Comparison of ENCODE assay signal across 8 cellular contexts in the genomic region with DNA sequence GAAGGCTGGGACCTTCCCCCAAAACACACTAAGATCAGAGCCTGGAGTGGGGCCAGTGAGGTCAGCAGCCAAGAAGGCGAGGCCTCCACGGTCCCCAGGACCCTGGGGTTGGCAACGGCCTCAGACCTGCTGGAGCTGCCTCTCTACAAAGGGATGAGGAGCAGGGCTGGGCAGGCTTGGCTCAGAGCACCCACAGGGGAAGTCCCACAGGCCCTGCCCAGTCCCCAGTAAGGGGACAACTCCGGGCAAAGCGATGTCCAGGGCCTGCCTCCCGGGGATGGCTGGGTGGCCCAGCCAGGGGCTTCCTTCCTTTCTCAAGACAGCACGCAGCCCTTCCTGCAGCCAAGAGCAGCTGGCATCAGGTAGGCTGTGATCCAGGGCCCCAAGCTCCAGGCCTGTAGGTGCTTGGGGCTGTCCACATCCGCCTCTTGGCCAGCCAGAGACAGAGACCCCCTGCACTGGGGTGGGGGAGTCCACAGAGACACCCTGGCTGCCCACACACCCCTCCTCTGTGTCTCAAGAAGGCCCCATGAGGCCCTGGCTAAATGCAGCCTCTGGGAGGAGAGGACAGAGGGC. TPM values are rescaled to one million over a fixed set of nuclear protein-coding genes. Genes with fewer than 3 reads are reported as not detected.
DNase-seq lines count a peak whose midpoint lies in the region; ATAC-seq and TF ChIP-seq lines count a peak whose summit lies in the region.

No MANE protein-coding gene starts in this region.

- H3K27ac ChIP-seq in parathyroid adenoma: peak overlapping the region; percentile 39

- no peak overlapping the region for H3K4me2 ChIP-seq in parathyroid adenoma (ENCODE audit: low read length)

- intact Hi-C loops in activated B cell treated with CpG ODN at 0.5 μM for 24 hours (cut with micrococcal nuclease): no loop called here

- no peaks in the 10 kb centered on the region for H3K27me3 ChIP-seq in parathyroid adenoma (ENCODE audit: control insufficient read depth, insufficient read depth, low read length)

- POLR2A ChIA-PET in activated B cell treated with CpG ODN at 0.5 μM for 24 hours (lab: Charles Lee): no interaction called here

- H3K27ac Mint-ChIP-seq in activated B cell treated with CpG ODN at 0.5 μM for 24 hours (no peak overlapping the region), glutamatergic neuron (ENCODE audit: unreplicated experiment) (no peak overlapping the region)

- H3K4me3 ChIP-seq in parathyroid adenoma (ENCODE audit: low read depth, low read length): no peak overlapping the region

- H3K36me3 ChIP-seq in parathyroid adenoma (ENCODE audit: control insufficient read depth, insufficient read depth, low read length): no peaks in the 10 kb centered on the region

- no peaks in the 10 kb centered on the region for H3K27me3 Mint-ChIP-seq in activated B cell treated with CpG ODN at 0.5 μM for 24 hours
- peaks cover 4% of the 10 kb centered on the region for H3K27me3 Mint-ChIP-seq in glutamatergic neuron (ENCODE audit: unreplicated experiment)

- H3K4me1 ChIP-seq in parathyroid adenoma: peaks cover 12% of the 10 kb centered on the region

- H3K9me3 ChIP-seq in parathyroid adenoma (ENCODE audit: control insufficient read depth, low read length): no peaks in the 10 kb centered on the region

- H3K9ac ChIP-seq in parathyroid adenoma: no peak overlapping the region

- no peak overlapping the region for H2AFZ ChIP-seq in parathyroid adenoma

- CTCF ChIA-PET in activated B cell treated with CpG ODN at 0.5 μM for 24 hours (lab: Charles Lee): no interaction called here

- ATAC-seq in activated B cell treated with CpG ODN at 0.5 μM for 24 hours (ENCODE audit: low read depth): no peak
- ATAC-seq in HG03097 (IDR thresholded peaks at IDR 0.05; ENCODE audit: low FRiP score, unreplicated experiment): no peak

- H3K9me3 Mint-ChIP-seq in activated B cell treated with CpG ODN at 0.5 μM for 24 hours: no peaks in the 10 kb centered on the region
- H3K9me3 Mint-ChIP-seq in glutamatergic neuron (ENCODE audit: unreplicated experiment): peaks cover 6% of the 10 kb centered on the region

- peaks cover 17% of the 10 kb centered on the region for H3K4me1 Mint-ChIP-seq in activated B cell treated with CpG ODN at 0.5 μM for 24 hours
- H3K4me1 Mint-ChIP-seq in glutamatergic neuron (ENCODE audit: low read depth, unreplicated experiment): peaks cover 15% of the 10 kb centered on the region

- no peak for TF ChIP-seq CTCF in activated B cell treated with CpG ODN at 0.5 μM for 24 hours (IDR thresholded peaks at IDR 0.05)
- TF ChIP-seq CTCF in glutamatergic neuron (IDR thresholded peaks at IDR 0.05; ENCODE audit: partially characterized antibody, unreplicated experiment): no peak
- no peak for TF ChIP-seq CTCF in parathyroid adenoma (IDR thresholded peaks at IDR 0.05)

- H3K36me3 Mint-ChIP-seq in activated B cell treated with CpG ODN at 0.5 μM for 24 hours (ENCODE audit: low read depth) (peaks cover 38% of the 10 kb centered on the region), glutamatergic neuron (ENCODE audit: unreplicated experiment) (peaks cover 9% of the 10 kb centered on the region)

- no peak overlapping the region for H3K4me3 Mint-ChIP-seq in activated B cell treated with CpG ODN at 0.5 μM for 24 hours
- no peak overlapping the region for H3K4me3 Mint-ChIP-seq in glutamatergic neuron (ENCODE audit: unreplicated experiment)

- peaks cover 5% of the 10 kb centered on the region for H3K79me2 ChIP-seq in parathyroid adenoma

- DNase-seq in 8988T (peak; percentile 14), activated B cell treated with CpG ODN at 0.5 μM for 24 hours (peak; percentile 11), glutamatergic neuron (peak; percentile 12), RPMI8226 (no peak), Ammon's horn (ENCODE audit: low spot score) (no peak), NCI-H526 treated with DMSO at 0.1 percent for 48 hours (lab: John Stamatoyannopoulos, UW) (no peak)

RNA-seq across cellular contexts. Expression of gene MXD4, which starts 5.7 kb away (rescaled TPM):
- total RNA-seq in activated B cell treated with CpG ODN at 0.5 μM for 24 hours (28.7 and 36.7 TPM in 2 replicates), glutamatergic neuron (ENCODE audit: unreplicated experiment) (143 TPM)

RNA-seq across cellular contexts. Expression of gene HAUS3, which starts 14.3 kb away (rescaled TPM):
- total RNA-seq in activated B cell treated with CpG ODN at 0.5 μM for 24 hours (17.9 and 19.0 TPM in 2 replicates), glutamatergic neuron (ENCODE audit: unreplicated experiment) (15.6 TPM)

RNA-seq across cellular contexts. Expression of gene POLN, which starts 14.3 kb away (rescaled TPM):
- total RNA-seq in activated B cell treated with CpG ODN at 0.5 μM for 24 hours: 1.4 and 1.7 TPM in 2 replicates
- total RNA-seq in glutamatergic neuron (ENCODE audit: unreplicated experiment): 6.8 TPM

Comparison
In these comparisons a context has a peak if more than half of its experiments do, and no peak if none do; other contexts are left out.
1. DNase-seq: peak in 8988T (single experiment), activated B cell treated with CpG ODN at 0.5 μM for 24 hours (single experiment) and glutamatergic neuron (single experiment); none in RPMI8226 (single experiment), Ammon's horn (single experiment) and NCI-H526 treated with DMSO at 0.1 percent for 48 hours (single experiment).